17 cellular contexts compared by ENCODE assay signal in genomic region chr11:118139578-118139977, GRCh38. TPM values are rescaled to one million over a fixed set of nuclear protein-coding genes. Genes with fewer than 3 reads are reported as not detected.
DNase-seq lines count a peak whose midpoint lies in the region; ATAC-seq and TF ChIP-seq lines count a peak whose summit lies in the region.
"Had no signal": no experiment of that assay in that cellular context is flagged by ENCODE, and none has a peak within 500 bp of the region (broad histone marks: within the 10 kb centered on the region; RNA-seq: fewer than 3 reads in every experiment).

No MANE protein-coding gene starts in this region.

- H3K36me3 Mint-ChIP-seq in activated T-helper 17 cell treated with anti-CD3 and anti-CD28 coated beads, Interleukin-2, amount 50 U/mL, for 72 hours (ENCODE audit: low read depth) = no peaks in the 10 kb centered on the region
- no peaks in the 10 kb centered on the region for H3K36me3 Mint-ChIP-seq in glutamatergic neuron (ENCODE audit: unreplicated experiment)
- H3K36me3 Mint-ChIP-seq: CD4-positive, alpha-beta memory T cell had no signal

- H3K4me1 Mint-ChIP-seq in activated T-helper 17 cell treated with anti-CD3 and anti-CD28 coated beads, Interleukin-2, amount 50 U/mL, for 72 hours = no peaks in the 10 kb centered on the region
- H3K4me1 Mint-ChIP-seq in glutamatergic neuron (ENCODE audit: low read depth, unreplicated experiment) = peaks cover 26% of the 10 kb centered on the region
- H3K4me1 Mint-ChIP-seq: CD4-positive, alpha-beta memory T cell had no signal

- DNase-seq in EL = peak; percentile 29
- peak; percentile 56 for DNase-seq in M059J (ENCODE audit: low read depth)
- peak; percentile 16 for DNase-seq in iris pigment epithelial cell (ENCODE audit: low read depth)
- DNase-seq in T-helper 2 cell = no peak
- no peak for DNase-seq in germinal center (ENCODE audit: low spot score)
- no peak for DNase-seq in glutamatergic neuron
- DNase-seq: CD4-positive, alpha-beta memory T cell; GF-D8; NCI-H1436; NCI-H2029; NCI-H2171; NCI-H446 treated with DMSO at 0.1 percent for 48 hours; NCI-H748 treated with DMSO at 0.1 percent for 48 hours; OCI-M1; RPMI8226 had no signal

- ATAC-seq in activated T-helper 17 cell treated with anti-CD3 and anti-CD28 coated beads, Interleukin-2, amount 50 U/mL, for 72 hours (replicated peaks) = peak; percentile 69

- H3K4me3 Mint-ChIP-seq in activated T-helper 17 cell treated with anti-CD3 and anti-CD28 coated beads, Interleukin-2, amount 50 U/mL, for 72 hours = no peak overlapping the region
- H3K4me3 Mint-ChIP-seq in glutamatergic neuron (ENCODE audit: unreplicated experiment) = no peak overlapping the region
- H3K4me3 Mint-ChIP-seq: CD4-positive, alpha-beta memory T cell; GM23338 had no signal

- H3K27ac Mint-ChIP-seq in activated T-helper 17 cell treated with anti-CD3 and anti-CD28 coated beads, Interleukin-2, amount 50 U/mL, for 72 hours = no peak overlapping the region
- H3K27ac Mint-ChIP-seq in glutamatergic neuron (ENCODE audit: unreplicated experiment) = no peak overlapping the region
- H3K27ac Mint-ChIP-seq: GM23338 had no signal

- H3K9me3 Mint-ChIP-seq in activated T-helper 17 cell treated with anti-CD3 and anti-CD28 coated beads, Interleukin-2, amount 50 U/mL, for 72 hours = no peaks in the 10 kb centered on the region
- peaks cover 4% of the 10 kb centered on the region for H3K9me3 Mint-ChIP-seq in glutamatergic neuron (ENCODE audit: unreplicated experiment)
- H3K9me3 Mint-ChIP-seq: CD4-positive, alpha-beta memory T cell; GM23338 had no signal

- TF ChIP-seq CTCF in glutamatergic neuron (IDR thresholded peaks at IDR 0.05; ENCODE audit: partially characterized antibody, unreplicated experiment) = no peak

- peaks cover 54% of the 10 kb centered on the region for H3K27me3 Mint-ChIP-seq in activated T-helper 17 cell treated with anti-CD3 and anti-CD28 coated beads, Interleukin-2, amount 50 U/mL, for 72 hours
- peaks cover 7% of the 10 kb centered on the region for H3K27me3 Mint-ChIP-seq in glutamatergic neuron (ENCODE audit: unreplicated experiment)

RNA-seq across cellular contexts. Expression of gene SCN4B, which starts 13.0 kb away (rescaled TPM):
- total RNA-seq in M059J (2014; rRNA removed; shearing (Covaris generic)) = 17.2 and 26.1 TPM in 2 replicates
- total RNA-seq in activated T-helper 17 cell treated with anti-CD3 and anti-CD28 coated beads, Interleukin-2, amount 50 U/mL, for 72 hours = 1 to 10 TPM in 1 of 2 donors, under 1 TPM in 1; 0.09 to 3.3 TPM
- 2.9 TPM for total RNA-seq in glutamatergic neuron (ENCODE audit: unreplicated experiment)
- total RNA-seq: CD4-positive, alpha-beta memory T cell had no signal

RNA-seq across cellular contexts. Expression of gene SCN2B, which starts 36.9 kb away (rescaled TPM):
- total RNA-seq in M059J (2014; rRNA removed; shearing (Covaris generic)) = 0.05 and 0.32 TPM in 2 replicates
- total RNA-seq in activated T-helper 17 cell treated with anti-CD3 and anti-CD28 coated beads, Interleukin-2, amount 50 U/mL, for 72 hours = under 1 TPM in 1 of 2 donors, not detected in 1; 0.11 TPM
- 0.39 TPM for total RNA-seq in glutamatergic neuron (ENCODE audit: unreplicated experiment)
- total RNA-seq: CD4-positive, alpha-beta memory T cell had no signal

RNA-seq across cellular contexts. Expression of gene SMIM35, which starts 52.8 kb away (rescaled TPM):
- total RNA-seq in M059J (2014; rRNA removed; shearing (Covaris generic)) = not detected in 2 replicates
- total RNA-seq in activated T-helper 17 cell treated with anti-CD3 and anti-CD28 coated beads, Interleukin-2, amount 50 U/mL, for 72 hours = not detected
- total RNA-seq in glutamatergic neuron (ENCODE audit: unreplicated experiment) = not detected
- total RNA-seq: GM23338 had no signal

Comparison
In these comparisons a context has a peak if more than half of its experiments do, and no peak if none do; other contexts are left out.
1. DNase-seq: peak in EL (single experiment), M059J (single experiment) and iris pigment epithelial cell (single experiment); none in T-helper 2 cell (0 of 5), germinal center (single experiment) and glutamatergic neuron (single experiment).